In the genomic region with DNA sequence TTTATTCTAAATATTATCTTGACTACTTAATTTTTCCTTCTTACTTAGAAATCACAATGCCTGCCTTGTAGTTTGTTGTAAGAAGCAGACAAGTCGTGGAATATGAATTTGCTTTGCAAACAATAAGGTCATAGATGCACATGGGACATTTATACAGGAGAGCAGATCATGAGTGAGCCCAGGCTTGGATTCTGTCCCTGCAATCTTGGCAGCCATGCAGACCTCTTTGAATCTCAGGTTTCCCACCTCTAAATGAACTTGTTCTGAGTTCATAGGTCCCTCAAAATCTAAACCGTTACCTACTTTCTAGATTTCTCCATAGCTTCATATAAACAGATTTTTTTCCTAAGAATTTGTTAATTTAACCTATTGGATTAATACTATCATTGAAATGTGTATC, we compare ENCODE assay signal across 29 cellular contexts. TPM values are rescaled to one million over a fixed set of nuclear protein-coding genes. Genes with fewer than 3 reads are reported as not detected.
"Had no signal": no experiment of that assay in that cellular context is flagged by ENCODE, and none has a peak within 500 bp of the region (broad histone marks: within the 10 kb centered on the region; RNA-seq: fewer than 3 reads in every experiment).

No MANE protein-coding gene starts in this region.

- H3K9me3 ChIP-seq: left lung, lower lobe of right lung, neutrophil, right atrium auricular region, right lobe of liver, stomach, testis, thyroid gland, transverse colon, upper lobe of left lung, vagina had no signal

- H3K4me3 ChIP-seq: left lung, lower lobe of right lung, neural progenitor cell, right atrium auricular region, right lobe of liver, smooth muscle cell, stomach, testis, thyroid gland, transverse colon, upper lobe of left lung, vagina had no signal

- H3K27me3 ChIP-seq: left lung, neural progenitor cell, neutrophil, right atrium auricular region, right lobe of liver, stomach, testis, thyroid gland, transverse colon, upper lobe of left lung, vagina had no signal

- H3K36me3 ChIP-seq: left lung, neutrophil, right atrium auricular region, right lobe of liver, thyroid gland, transverse colon, upper lobe of left lung had no signal

- H3K27ac ChIP-seq: left lung, lower lobe of right lung, neural progenitor cell, neutrophil, parathyroid adenoma, right atrium auricular region, right lobe of liver, stomach, testis, thyroid gland, transverse colon, upper lobe of left lung, vagina had no signal

- DNase-seq: hippocampal formation; immature natural killer cell; kidney; left colon; left lung; lower lobe of right lung; mammary epithelial cell; mesendoderm; naive B cell; natural killer cell; nephron progenitor cell; occipital lobe; right lobe of liver; stimulated activated CD4-positive, alpha-beta T cell treated with anti-CD3 and anti-CD28 coated beads, Interleukin-2, amount 100 ng/mL, for 24 hours; stimulated activated CD4-positive, alpha-beta T cell treated with anti-CD3 and anti-CD28 coated beads, Interleukin-4, amount 100 ng/mL, for 1 hour; stimulated activated naive B cell treated with anti-CD40 and anti-IgM and Interleukin-4, amounts not matched to agents 10 μg/mL and 1 μg/mL and 100 μg/mL, for 72 hours; stimulated activated naive CD8-positive, alpha-beta T cell treated with anti-CD3 and anti-CD28 coated beads, Interleukin-15, Interleukin-2, amounts not matched to agents 100 U/mL and 50 U/mL, for 24 hours; stomach; testis; thyroid gland; transverse colon; upper lobe of left lung had no signal

- H3K4me1 ChIP-seq: left lung, lower lobe of right lung, parathyroid adenoma, right lobe of liver, stomach, testis, thyroid gland, upper lobe of left lung, vagina had no signal

- ATAC-seq: left colon; left lung; lower lobe of right lung; natural killer cell; right lobe of liver; stimulated activated naive B cell treated with anti-CD40 and anti-IgM and Interleukin-4, amounts not matched to agents 10 μg/mL and 1 μg/mL and 100 μg/mL, for 72 hours; stimulated activated naive CD8-positive, alpha-beta T cell treated with anti-CD3 and anti-CD28 coated beads, Interleukin-15, Interleukin-2, amounts not matched to agents 100 U/mL and 50 U/mL, for 24 hours had no signal

RNA-seq across cellular contexts. Expression of a gene that starts 19.5 kb away (rescaled TPM):
- total RNA-seq: mammary epithelial cell, pulmonary artery endothelial cell had no signal
- polyA plus RNA-seq: immature natural killer cell, mammary epithelial cell had no signal
